Comparison of ENCODE assay signal across 8 cellular contexts in the genomic region with DNA sequence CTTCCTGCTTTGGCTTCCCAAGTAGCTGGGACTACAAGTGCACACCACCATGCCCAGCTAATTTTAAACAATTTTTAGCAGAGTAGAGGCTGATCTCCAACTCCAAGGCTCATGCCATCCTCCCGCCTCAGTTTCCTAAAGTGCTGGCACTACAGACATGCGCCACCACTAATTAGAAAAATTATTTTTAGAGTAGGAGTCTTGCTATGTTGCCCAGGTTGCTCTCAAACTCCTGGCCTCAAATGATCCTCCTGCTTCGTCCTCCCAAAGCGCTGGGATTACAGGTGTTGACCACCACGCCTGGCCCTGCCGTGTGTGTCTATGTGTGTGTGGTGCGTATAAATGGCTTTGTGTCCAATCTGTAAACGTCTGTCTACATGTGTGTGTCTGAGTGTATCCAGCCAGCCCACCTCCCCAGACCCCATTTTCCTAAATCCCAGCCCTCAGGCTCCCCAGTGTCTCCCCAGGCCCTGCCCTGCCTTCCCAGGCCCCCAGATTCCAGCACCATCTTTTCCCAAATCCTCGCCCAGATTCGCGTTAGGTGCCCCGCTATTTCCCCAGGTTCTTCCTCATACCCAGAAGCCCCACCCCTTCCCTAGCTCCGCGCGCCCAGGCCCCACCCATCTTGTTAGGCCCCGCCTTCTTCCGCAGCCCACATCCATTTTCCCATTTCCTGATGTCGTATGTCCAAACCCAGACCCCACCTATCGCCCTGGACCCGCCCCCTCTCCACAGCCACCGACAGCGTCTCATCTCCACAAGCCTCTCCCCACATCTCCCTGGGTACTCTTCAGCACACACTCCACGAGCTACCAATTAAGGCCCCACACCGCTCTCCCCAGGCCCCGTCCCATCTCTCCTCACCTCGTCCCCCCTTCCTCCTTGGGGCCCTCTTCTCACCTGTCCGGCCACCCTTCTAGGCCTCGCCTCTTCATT. TPM values are rescaled to one million over a fixed set of nuclear protein-coding genes. Genes with fewer than 3 reads are reported as not detected.
DNase-seq lines count a peak whose midpoint lies in the region; ATAC-seq lines count a peak whose summit lies in the region.

No MANE protein-coding gene starts in this region.

- intact Hi-C loops in activated CD4-positive, alpha-beta memory T cell treated with anti-CD3 and anti-CD28 coated beads for 36 hours (cut with micrococcal nuclease): no loop called here
- intact Hi-C loops in left colon (cut with DNase I, micrococcal nuclease): no loop called here
- intact Hi-C loops in cardiac septum (cut with DNase I): no loop called here

- H3K4me1 ChIP-seq in ACC112 (ENCODE audit: control insufficient read depth, insufficient read depth, low read length, unreplicated experiment): no peaks in the 10 kb centered on the region

- no peaks in the 10 kb centered on the region for H3K36me3 ChIP-seq in ACC112 (ENCODE audit: insufficient read depth, low read length)

- POLR2A ChIA-PET in activated CD4-positive, alpha-beta memory T cell treated with anti-CD3 and anti-CD28 coated beads for 36 hours (lab: Charles Lee): no interaction called here

- H3K4me3 Mint-ChIP-seq in activated CD4-positive, alpha-beta memory T cell treated with anti-CD3 and anti-CD28 coated beads for 36 hours: peak overlapping the region; percentile 42

- H3K4me1 Mint-ChIP-seq in activated CD4-positive, alpha-beta memory T cell treated with anti-CD3 and anti-CD28 coated beads for 36 hours (ENCODE audit: low read depth): peaks cover 39% of the 10 kb centered on the region

- no peak overlapping the region for H2AFZ ChIP-seq in ACC112 (ENCODE audit: low read length, unreplicated experiment)

- H3K27ac ChIP-seq in ACC112 (ENCODE audit: low read depth, low read length): no peak overlapping the region

- H3K9me3 Mint-ChIP-seq in activated CD4-positive, alpha-beta memory T cell treated with anti-CD3 and anti-CD28 coated beads for 36 hours: no peaks in the 10 kb centered on the region

- CTCF ChIA-PET in activated CD4-positive, alpha-beta memory T cell treated with anti-CD3 and anti-CD28 coated beads for 36 hours (lab: Charles Lee): interaction anchor here (0.6 to 2.2 kb wide), 6 partner anchors 10 to 260 kb away, joined by 3 to 10 read pairs (median 6); a partner anchor contains a TSS

- DNase-seq in HUDEP-2 (lab: John Stamatoyannopoulos, UW; ENCODE audit: unreplicated experiment in 76 of 76) (peak in 72 of 76 experiments; percentile 43 to 97 (median 90)), left colon (peak in 1 of 2 donors; percentile 51), cardiac septum (ENCODE audit: low spot score) (no peak)
- DNase-seq in activated CD4-positive, alpha-beta memory T cell treated with anti-CD3 and anti-CD28 coated beads for 36 hours: peak; percentile 65

- no peaks in the 10 kb centered on the region for H3K36me3 Mint-ChIP-seq in activated CD4-positive, alpha-beta memory T cell treated with anti-CD3 and anti-CD28 coated beads for 36 hours

- H3K27ac Mint-ChIP-seq in activated CD4-positive, alpha-beta memory T cell treated with anti-CD3 and anti-CD28 coated beads for 36 hours: no peak overlapping the region

- ATAC-seq in left colon (peak; percentile 80), HG02884 (IDR thresholded peaks at IDR 0.05; ENCODE audit: unreplicated experiment) (no peak), GM21390 (IDR thresholded peaks at IDR 0.05; ENCODE audit: unreplicated experiment) (no peak), GM18868 (IDR thresholded peaks at IDR 0.05; ENCODE audit: unreplicated experiment) (no peak)

- no peaks in the 10 kb centered on the region for H3K79me2 ChIP-seq in ACC112 (ENCODE audit: control insufficient read depth, insufficient read depth, low read length, unreplicated experiment)

- peaks cover 77% of the 10 kb centered on the region for H3K27me3 ChIP-seq in ACC112 (ENCODE audit: insufficient read depth, low read length)

- H3K4me3 ChIP-seq in ACC112 (ENCODE audit: low read depth, low read length): peak overlapping the region; percentile 44

- H3K27me3 Mint-ChIP-seq in activated CD4-positive, alpha-beta memory T cell treated with anti-CD3 and anti-CD28 coated beads for 36 hours: peaks cover 57% of the 10 kb centered on the region

RNA-seq across cellular contexts. Expression of a gene that starts 24.9 kb away (rescaled TPM):
- under 1 TPM in 1 of 2 experiments, not detected in 1; 0.14 TPM for total RNA-seq in activated CD4-positive, alpha-beta memory T cell treated with anti-CD3 and anti-CD28 coated beads for 36 hours
- total RNA-seq in left colon (1 to 10 TPM in 1 of 2 donors, under 1 TPM in 1; 0.09 to 2.2 TPM), cardiac septum (0.59 TPM)

RNA-seq across cellular contexts. Expression of a gene that starts 27.5 kb away (rescaled TPM):
- total RNA-seq in activated CD4-positive, alpha-beta memory T cell treated with anti-CD3 and anti-CD28 coated beads for 36 hours: under 1 TPM; 0.26 to 0.63 TPM
- total RNA-seq in left colon (1 to 10 TPM; 2.5 to 2.7 TPM), cardiac septum (3.7 TPM)

RNA-seq across cellular contexts. Expression of a gene that starts 37.2 kb away (rescaled TPM):
- total RNA-seq in activated CD4-positive, alpha-beta memory T cell treated with anti-CD3 and anti-CD28 coated beads for 36 hours: 1 to 10 TPM; 7.0 to 9.2 TPM
- total RNA-seq in left colon: 1 to 10 TPM; 4.6 to 6.0 TPM
- 5.2 TPM for total RNA-seq in cardiac septum
